In genomic region chr10:86690657-86691084, GRCh38 we compare ENCODE assay signal across 17 cellular contexts. TPM values are rescaled to one million over a fixed set of nuclear protein-coding genes. Genes with fewer than 3 reads are reported as not detected.
"Had no signal": no experiment of that assay in that cellular context is flagged by ENCODE, and none has a peak within 500 bp of the region (broad histone marks: within the 10 kb centered on the region; RNA-seq: fewer than 3 reads in every experiment).

No MANE protein-coding gene starts in this region.

- H3K9me3 Mint-ChIP-seq: activated T-helper 1 cell treated with anti-CD3 and anti-CD28 coated beads, Interleukin-12 subunit alpha, Interleukin-12 subunit beta, Interleukin-2, Interleukin-4 antibody, amounts not matched to agents 30 ng/mL and 10 ng/mL and 1 ng/mL, durations not matched to agents 14 hours and 24 hours and 36 hours had no signal

- H3K4me3 ChIP-seq: left lung, SK-N-MC, transverse colon had no signal

- H3K27me3 Mint-ChIP-seq: activated CD4-positive, alpha-beta T cell treated with anti-CD3 and anti-CD28 coated beads for 36 hours had no signal

- H3K27me3 ChIP-seq: transverse colon had no signal

- H3K27ac Mint-ChIP-seq: activated CD4-positive, alpha-beta T cell treated with anti-CD3 and anti-CD28 coated beads for 36 hours; activated CD8-positive, alpha-beta T cell treated with anti-CD3 and anti-CD28 coated beads, Interleukin-2, amount 10 ng/mL, durations not matched to agents 7 days and 5 days; activated T-helper 1 cell treated with anti-CD3 and anti-CD28 coated beads, Interleukin-12 subunit alpha, Interleukin-12 subunit beta, Interleukin-2, Interleukin-4 antibody, amounts not matched to agents 30 ng/mL and 10 ng/mL and 1 ng/mL, durations not matched to agents 14 hours and 24 hours and 36 hours had no signal

- H3K4me3 Mint-ChIP-seq: activated CD4-positive, alpha-beta T cell treated with anti-CD3 and anti-CD28 coated beads for 36 hours; activated CD8-positive, alpha-beta T cell treated with anti-CD3 and anti-CD28 coated beads, Interleukin-2, amount 10 ng/mL, durations not matched to agents 7 days and 5 days; activated T-helper 1 cell treated with anti-CD3 and anti-CD28 coated beads, Interleukin-12 subunit alpha, Interleukin-12 subunit beta, Interleukin-2, Interleukin-4 antibody, amounts not matched to agents 30 ng/mL and 10 ng/mL and 1 ng/mL, durations not matched to agents 14 hours and 24 hours and 36 hours had no signal

- H3K36me3 ChIP-seq: left lung, transverse colon, WERI-Rb-1 had no signal

- H3K27ac ChIP-seq: left lung, SK-N-MC, WERI-Rb-1 had no signal

- H3K9me3 ChIP-seq: left lung, transverse colon had no signal

- ATAC-seq: activated CD4-positive, alpha-beta T cell treated with anti-CD3 and anti-CD28 coated beads for 36 hours; activated CD8-positive, alpha-beta T cell treated with anti-CD3 and anti-CD28 coated beads, Interleukin-2, amount 10 ng/mL, durations not matched to agents 7 days and 5 days; left lung had no signal

- DNase-seq: activated CD4-positive, alpha-beta T cell treated with anti-CD3 and anti-CD28 coated beads for 36 hours; activated CD8-positive, alpha-beta memory T cell treated with anti-CD3 and anti-CD28 coated beads, Interleukin-2, amount 50 U/mL, for 48 hours; activated CD8-positive, alpha-beta T cell treated with anti-CD3 and anti-CD28 coated beads, Interleukin-2, amount 10 ng/mL, durations not matched to agents 7 days and 5 days; activated naive CD4-positive, alpha-beta T cell; central memory CD4-positive, alpha-beta T cell; dermis blood vessel endothelial cell; islet precursor cell; mesenchymal stem cell; small intestine; T-helper 1 cell; transverse colon; WERI-Rb-1 had no signal

- H3K4me1 Mint-ChIP-seq: activated CD4-positive, alpha-beta T cell treated with anti-CD3 and anti-CD28 coated beads for 36 hours had no signal

RNA-seq across cellular contexts. Expression of gene LDB3, which starts 22.4 kb away (rescaled TPM):
- total RNA-seq: dermis blood vessel endothelial cell had no signal

RNA-seq across cellular contexts. Expression of gene OPN4, which starts 36.3 kb away (rescaled TPM):
- total RNA-seq: activated CD4-positive, alpha-beta T cell treated with anti-CD3 and anti-CD28 coated beads for 36 hours; activated CD8-positive, alpha-beta T cell treated with anti-CD3 and anti-CD28 coated beads, Interleukin-2, amount 10 ng/mL, durations not matched to agents 7 days and 5 days; activated T-helper 1 cell treated with anti-CD3 and anti-CD28 coated beads, Interleukin-12 subunit alpha, Interleukin-12 subunit beta, Interleukin-2, Interleukin-4 antibody, amounts not matched to agents 30 ng/mL and 10 ng/mL and 1 ng/mL, durations not matched to agents 14 hours and 24 hours and 36 hours; dermis blood vessel endothelial cell; left lung; osteocyte had no signal
- polyA plus RNA-seq: neural cell had no signal
